ENCODE assay signal across 40 cellular contexts in genomic region chr12:107618106-107618505, GRCh38.
"Had no signal": no experiment of that assay in that cellular context is flagged by ENCODE, and none has a peak within 500 bp of the region (broad histone marks: within the 10 kb centered on the region; RNA-seq: fewer than 3 reads in every experiment).

No MANE protein-coding gene starts in this region.

- H3K4me3 Mint-ChIP-seq: activated CD4-positive, alpha-beta memory T cell treated with anti-CD3 and anti-CD28 coated beads, Interleukin-2, amount 10 ng/mL, durations not matched to agents 7 days and 5 days; activated CD4-positive, alpha-beta T cell treated with anti-CD3 and anti-CD28 coated beads for 36 hours; activated CD4-positive, alpha-beta T cell treated with anti-CD3 and anti-CD28 coated beads, Interleukin-2, amount 10 ng/mL, durations not matched to agents 7 days and 5 days; activated CD8-positive, alpha-beta T cell treated with anti-CD3 and anti-CD28 coated beads, Interleukin-2, amount 10 ng/mL, durations not matched to agents 7 days and 5 days; activated naive CD4-positive, alpha-beta T cell treated with anti-CD3 and anti-CD28 coated beads for 36 hours; activated naive CD8-positive, alpha-beta T cell treated with anti-CD3 and anti-CD28 coated beads for 36 hours; activated T-cell treated with anti-CD3 and anti-CD28 coated beads, Interleukin-2, amount 50 U/mL, for 4 hours; activated T-cell treated with anti-CD3 and anti-CD28 coated beads, Interleukin-2, amount 50 U/mL, for 72 hours; activated T-helper 1 cell treated with anti-CD3 and anti-CD28 coated beads, Interleukin-12 subunit alpha, Interleukin-12 subunit beta, Interleukin-2, Interleukin-4 antibody, amounts not matched to agents 30 ng/mL and 10 ng/mL and 1 ng/mL, durations not matched to agents 14 hours and 24 hours and 36 hours; activated T-helper 17 cell treated with anti-CD3 and anti-CD28 coated beads, Interleukin-2, amount 50 U/mL, for 72 hours; brain; central memory CD8-positive, alpha-beta T cell; T-helper 1 cell treated with Interleukin-12 subunit alpha and Interleukin-12 subunit beta and Interleukin-4 antibody, amounts not matched to agents 30 μg/mL and 1 μg/mL, for 36 hours; T-helper 2 cell treated with Interferon-gamma antibody and Interleukin-4, amounts not matched to agents 5 μg/mL and 100 μg/mL, for 36 hours; WTC11 had no signal

- H3K4me3 ChIP-seq: adrenal gland, cardiac muscle cell had no signal

- H3K27ac ChIP-seq: adrenal gland, cardiac muscle cell, WERI-Rb-1 had no signal

- H3K36me3 Mint-ChIP-seq: activated naive CD4-positive, alpha-beta T cell treated with anti-CD3 and anti-CD28 coated beads, Interleukin-2, amount 50 U/mL, for 72 hours; brain; WTC11 had no signal

- H3K4me1 Mint-ChIP-seq: activated CD4-positive, alpha-beta memory T cell treated with anti-CD3 and anti-CD28 coated beads, Interleukin-2, amount 10 ng/mL, durations not matched to agents 7 days and 5 days; activated CD4-positive, alpha-beta T cell treated with anti-CD3 and anti-CD28 coated beads for 36 hours; activated CD4-positive, alpha-beta T cell treated with anti-CD3 and anti-CD28 coated beads, Interleukin-2, amount 10 ng/mL, durations not matched to agents 7 days and 5 days; activated naive CD8-positive, alpha-beta T cell treated with anti-CD3 and anti-CD28 coated beads for 36 hours; activated T-helper 17 cell treated with anti-CD3 and anti-CD28 coated beads, Interleukin-2, amount 50 U/mL, for 72 hours; brain; central memory CD8-positive, alpha-beta T cell had no signal

- FAIRE-seq: TTC549 had no signal

- H3K4me1 ChIP-seq: adrenal gland had no signal

- H3K27me3 Mint-ChIP-seq: activated CD4-positive, alpha-beta memory T cell treated with anti-CD3 and anti-CD28 coated beads, Interleukin-2, amount 10 ng/mL, durations not matched to agents 7 days and 5 days; activated CD4-positive, alpha-beta T cell treated with anti-CD3 and anti-CD28 coated beads for 36 hours; activated CD4-positive, alpha-beta T cell treated with anti-CD3 and anti-CD28 coated beads, Interleukin-2, amount 10 ng/mL, durations not matched to agents 7 days and 5 days; activated naive CD8-positive, alpha-beta T cell treated with anti-CD3 and anti-CD28 coated beads for 36 hours; activated T-helper 17 cell treated with anti-CD3 and anti-CD28 coated beads, Interleukin-2, amount 50 U/mL, for 72 hours; central memory CD8-positive, alpha-beta T cell had no signal

- H3K27me3 ChIP-seq: adrenal gland, cardiac muscle cell had no signal

- H3K9me3 ChIP-seq: adrenal gland had no signal

- H3K27ac Mint-ChIP-seq: activated CD4-positive, alpha-beta memory T cell treated with anti-CD3 and anti-CD28 coated beads, Interleukin-2, amount 10 ng/mL, durations not matched to agents 7 days and 5 days; activated CD4-positive, alpha-beta T cell treated with anti-CD3 and anti-CD28 coated beads for 36 hours; activated CD4-positive, alpha-beta T cell treated with anti-CD3 and anti-CD28 coated beads, Interleukin-2, amount 10 ng/mL, durations not matched to agents 7 days and 5 days; activated CD8-positive, alpha-beta T cell treated with anti-CD3 and anti-CD28 coated beads, Interleukin-2, amount 10 ng/mL, durations not matched to agents 7 days and 5 days; activated naive CD4-positive, alpha-beta T cell treated with anti-CD3 and anti-CD28 coated beads for 36 hours; activated naive CD8-positive, alpha-beta T cell treated with anti-CD3 and anti-CD28 coated beads for 36 hours; activated T-cell treated with anti-CD3 and anti-CD28 coated beads, Interleukin-2, amount 50 U/mL, for 72 hours; activated T-helper 1 cell treated with anti-CD3 and anti-CD28 coated beads, Interleukin-12 subunit alpha, Interleukin-12 subunit beta, Interleukin-2, Interleukin-4 antibody, amounts not matched to agents 30 ng/mL and 10 ng/mL and 1 ng/mL, durations not matched to agents 14 hours and 24 hours and 36 hours; activated T-helper 17 cell treated with anti-CD3 and anti-CD28 coated beads, Interleukin-2, amount 50 U/mL, for 72 hours; brain; T-helper 1 cell treated with Interleukin-12 subunit alpha and Interleukin-12 subunit beta and Interleukin-4 antibody, amounts not matched to agents 30 μg/mL and 1 μg/mL, for 36 hours; T-helper 2 cell treated with Interferon-gamma antibody and Interleukin-4, amounts not matched to agents 5 μg/mL and 100 μg/mL, for 36 hours; WTC11 had no signal

- DNase-seq: activated CD4-positive, alpha-beta memory T cell treated with anti-CD3 and anti-CD28 coated beads, Interleukin-2, amount 10 ng/mL, durations not matched to agents 7 days and 5 days; activated CD4-positive, alpha-beta T cell treated with anti-CD3 and anti-CD28 coated beads for 1 hour; activated CD4-positive, alpha-beta T cell treated with anti-CD3 and anti-CD28 coated beads for 36 hours; activated CD4-positive, alpha-beta T cell treated with anti-CD3 and anti-CD28 coated beads for 48 hours; activated CD4-positive, alpha-beta T cell treated with anti-CD3 and anti-CD28 coated beads, Interleukin-2, amount 10 ng/mL, durations not matched to agents 7 days and 5 days; activated CD4-positive, alpha-beta T cell treated with anti-CD3 and anti-CD28 coated beads, Interleukin-2, amount 50 U/mL, for 48 hours; activated CD4-positive, CD25-positive, alpha-beta regulatory T cell; activated CD8-positive, alpha-beta memory T cell treated with anti-CD3 and anti-CD28 coated beads for 24 hours; activated CD8-positive, alpha-beta memory T cell treated with anti-CD3 and anti-CD28 coated beads, Interleukin-2, amount 50 U/mL, for 4 hours; activated CD8-positive, alpha-beta T cell treated with anti-CD3 and anti-CD28 coated beads, Interleukin-2, amount 10 ng/mL, durations not matched to agents 7 days and 5 days; activated effector memory CD4-positive, alpha-beta T cell treated with anti-CD3 and anti-CD28 coated beads, Interleukin-2, amount 50 U/mL, for 16 hours; activated gamma-delta T cell treated with Interleukin-2 at 50 U/mL for 16 hours; activated naive CD4-positive, alpha-beta T cell; activated naive CD4-positive, alpha-beta T cell treated with anti-CD3 and anti-CD28 coated beads for 36 hours; activated naive CD4-positive, alpha-beta T cell treated with anti-CD3 and anti-CD28 coated beads, Interleukin-2, amount 50 U/mL, for 16 hours; activated naive CD8-positive, alpha-beta T cell treated with anti-CD3 and anti-CD28 coated beads for 36 hours; activated T-cell treated with anti-CD3 and anti-CD28 coated beads for 4 hours; activated T-cell treated with anti-CD3 and anti-CD28 coated beads, Interleukin-2, amount 50 U/mL, for 1 hour; activated T-cell treated with anti-CD3 and anti-CD28 coated beads, Interleukin-2, amount 50 U/mL, for 4 hours; activated T-cell treated with anti-CD3 and anti-CD28 coated beads, Interleukin-2, amount 50 U/mL, for 72 hours; adrenal gland; amniotic stem cell; aorta; cerebellar nuclear complex; SW 1271; T-helper 1 cell; T-helper 2 cell; T-helper 9 cell; WERI-Rb-1 had no signal

- H3K9me3 Mint-ChIP-seq: activated CD4-positive, alpha-beta memory T cell treated with anti-CD3 and anti-CD28 coated beads, Interleukin-2, amount 10 ng/mL, durations not matched to agents 7 days and 5 days; activated CD4-positive, alpha-beta T cell treated with anti-CD3 and anti-CD28 coated beads, Interleukin-2, amount 10 ng/mL, durations not matched to agents 7 days and 5 days; activated naive CD4-positive, alpha-beta T cell treated with anti-CD3 and anti-CD28 coated beads for 36 hours; activated naive CD4-positive, alpha-beta T cell treated with anti-CD3 and anti-CD28 coated beads, Interleukin-2, amount 50 U/mL, for 72 hours; activated naive CD8-positive, alpha-beta T cell treated with anti-CD3 and anti-CD28 coated beads for 36 hours; activated T-cell treated with anti-CD3 and anti-CD28 coated beads, Interleukin-2, amount 50 U/mL, for 4 hours; activated T-cell treated with anti-CD3 and anti-CD28 coated beads, Interleukin-2, amount 50 U/mL, for 72 hours; activated T-helper 1 cell treated with anti-CD3 and anti-CD28 coated beads, Interleukin-12 subunit alpha, Interleukin-12 subunit beta, Interleukin-2, Interleukin-4 antibody, amounts not matched to agents 30 ng/mL and 10 ng/mL and 1 ng/mL, durations not matched to agents 14 hours and 24 hours and 36 hours; activated T-helper 17 cell treated with anti-CD3 and anti-CD28 coated beads, Interleukin-2, amount 50 U/mL, for 72 hours; brain; central memory CD8-positive, alpha-beta T cell; T-helper 1 cell treated with Interleukin-12 subunit alpha and Interleukin-12 subunit beta and Interleukin-4 antibody, amounts not matched to agents 30 μg/mL and 1 μg/mL, for 36 hours; T-helper 2 cell treated with Interferon-gamma antibody and Interleukin-4, amounts not matched to agents 5 μg/mL and 100 μg/mL, for 36 hours; WTC11 had no signal

- ATAC-seq: activated CD4-positive, alpha-beta T cell treated with anti-CD3 and anti-CD28 coated beads for 36 hours; activated CD4-positive, CD25-positive, alpha-beta regulatory T cell treated with anti-CD3 and anti-CD28 coated beads, Interleukin-2, amount 50 U/mL, for 24 hours; activated CD8-positive, alpha-beta T cell treated with anti-CD3 and anti-CD28 coated beads, Interleukin-2, amount 10 ng/mL, durations not matched to agents 7 days and 5 days; activated naive CD4-positive, alpha-beta T cell treated with anti-CD3 and anti-CD28 coated beads, Interleukin-2, amount 50 U/mL, for 72 hours; activated T-cell treated with anti-CD3 and anti-CD28 coated beads, Interleukin-2, amount 50 U/mL, for 4 hours; activated T-cell treated with anti-CD3 and anti-CD28 coated beads, Interleukin-2, amount 50 U/mL, for 72 hours; activated T-helper 17 cell treated with anti-CD3 and anti-CD28 coated beads, Interleukin-2, amount 50 U/mL, for 72 hours; WTC11 had no signal

- H3K36me3 ChIP-seq: adrenal gland, cardiac muscle cell, WERI-Rb-1 had no signal
